ENCODE assay signal across 8 cellular contexts in genomic region chr19:3760871-3761361, GRCh38. TPM values are rescaled to one million over a fixed set of nuclear protein-coding genes. Genes with fewer than 3 reads are reported as not detected.
DNase-seq lines count a peak whose midpoint lies in the region; ATAC-seq and TF ChIP-seq lines count a peak whose summit lies in the region.

No MANE protein-coding gene starts in this region.

- intact Hi-C loops in Caco-2 (cut with micrococcal nuclease; ENCODE audit: unreplicated experiment), result no loop called here

- H3K27me3 ChIP-seq in Caco-2 (replicated peaks; ENCODE audit: control insufficient read depth, insufficient read depth, low read length), result no peaks in the 10 kb centered on the region
- H3K27me3 ChIP-seq in duodenal mucosa (ENCODE audit: control insufficient read depth in 1 of 2, insufficient read depth in 2 of 2, low read length in 2 of 2), result no peaks in the 10 kb centered on the region

- peak overlapping the region; percentile 83 to 97 for H3K9ac ChIP-seq in duodenal mucosa (ENCODE audit: low read depth in 1 of 2, low read length in 2 of 2)

- no peak for ATAC-seq in esophagus mucosa

- peak overlapping the region; percentile 96 for H3K4me3 Mint-ChIP-seq in Caco-2 (ENCODE audit: unreplicated experiment)
- peak overlapping the region; percentile 97 for H3K4me3 Mint-ChIP-seq in neural crest cell

- peaks cover 20% of the 10 kb centered on the region for H3K36me3 Mint-ChIP-seq in Caco-2 (ENCODE audit: insufficient read depth, unreplicated experiment)
- peaks cover 3% of the 10 kb centered on the region for H3K36me3 Mint-ChIP-seq in neural crest cell (ENCODE audit: low read depth)

- POLR2A ChIA-PET in Caco-2 (lab: Charles Lee), result interaction anchor here (2.6 kb wide), 1 partner anchor 208 kb away, joined by 20 read pairs; no protein-coding TSS in a partner anchor

- peaks cover 4% of the 10 kb centered on the region for H3K4me1 ChIP-seq in Caco-2
- H3K4me1 ChIP-seq in duodenal mucosa (ENCODE audit: control insufficient read depth in 1 of 2, insufficient read depth in 2 of 2, low read length in 2 of 2), result peaks cover 17 to 27% of the 10 kb centered on the region in 2 donors

- H3K36me3 ChIP-seq in Caco-2 (ENCODE audit: control insufficient read depth, insufficient read depth, low read length), result peaks cover 5% of the 10 kb centered on the region
- peaks cover 4 to 8% of the 10 kb centered on the region in 2 donors for H3K36me3 ChIP-seq in duodenal mucosa (ENCODE audit: control insufficient read depth in 1 of 2, insufficient read depth in 2 of 2, low read length in 2 of 2)

- CTCF ChIA-PET in Caco-2 (lab: Charles Lee), result interaction anchor here (0.7 kb wide), 1 partner anchor 227 kb away, joined by 3 read pairs; no protein-coding TSS in a partner anchor

- H3K9me3 Mint-ChIP-seq in Caco-2 (ENCODE audit: unreplicated experiment) (no peaks in the 10 kb centered on the region), neural crest cell (no peaks in the 10 kb centered on the region)

- no peaks in the 10 kb centered on the region for H3K27me3 Mint-ChIP-seq in Caco-2 (ENCODE audit: insufficient read depth, unreplicated experiment)
- H3K27me3 Mint-ChIP-seq in neural crest cell (ENCODE audit: low read depth), result peaks cover 2% of the 10 kb centered on the region

- TSS peak; percentile 49 for BruUV-seq in Caco-2 (replicated peaks; lab: Mats Ljungman, UMichigan)

- H3K4me3 ChIP-seq in Caco-2 (ENCODE audit: low read depth, low read length) (peak overlapping the region; percentile 64), duodenal mucosa (ENCODE audit: low read depth in 1 of 2, low read length in 2 of 2) (peak overlapping the region; percentile 94 to 97)

- peak overlapping the region; percentile 97 for H3K27ac Mint-ChIP-seq in Caco-2 (ENCODE audit: unreplicated experiment)
- peak overlapping the region; percentile 92 for H3K27ac Mint-ChIP-seq in neural crest cell (ENCODE audit: unreplicated experiment)

- TF ChIP-seq CTCF in Caco-2 (IDR thresholded peaks at IDR 0.05; ENCODE audit: insufficient read depth in 1 of 2, low read depth in 1 of 2, low read length in 1 of 2, severe bottlenecking in 1 of 2, unreplicated experiment in 1 of 2) (no peak), neural crest cell (conservative IDR thresholded peaks at IDR 0.05) (no peak)

- DNase-seq in Caco-2 (no peak), OCI-M1 (lab: John Stamatoyannopoulos, UW) (peak; percentile 33), neural crest cell (ENCODE audit: low read depth, low spot score) (no peak), NCI-H1436 (lab: John Stamatoyannopoulos, UW) (no peak), foreskin melanocyte (no peak)
- DNase-seq in effector CD8-positive, alpha-beta T cell (lab: John Stamatoyannopoulos, UW), result no peak

- peak overlapping the region; percentile 76 for H3K27ac ChIP-seq in duodenal mucosa (ENCODE audit: low read depth, low read length)

- no peaks in the 10 kb centered on the region for H3K9me3 ChIP-seq in Caco-2
- H3K9me3 ChIP-seq in duodenal mucosa (ENCODE audit: control insufficient read depth in 1 of 2, low read length in 2 of 2), result no peaks in the 10 kb centered on the region

- H3K4me1 Mint-ChIP-seq in Caco-2 (ENCODE audit: low read depth, unreplicated experiment) (peaks cover 8% of the 10 kb centered on the region), neural crest cell (peaks cover 20% of the 10 kb centered on the region)

RNA-seq across cellular contexts. Expression of gene APBA3, which starts 0.6 kb away (rescaled TPM):
- 22.1 and 23.5 TPM in 2 replicates for total RNA-seq in Caco-2 (2022)
- total RNA-seq in neural crest cell, result 22.8 and 24.5 TPM in 2 replicates
- 10.9 TPM for total RNA-seq in esophagus mucosa

RNA-seq across cellular contexts. Expression of gene MRPL54, which starts 1.6 kb away (rescaled TPM):
- 46.4 and 54.5 TPM in 2 replicates for total RNA-seq in Caco-2 (2022)
- total RNA-seq in neural crest cell, result 41.7 and 41.9 TPM in 2 replicates
- total RNA-seq in esophagus mucosa, result 62.3 TPM

RNA-seq across cellular contexts. Expression of gene RAX2, which starts 11.1 kb away (rescaled TPM):
- total RNA-seq in Caco-2 (2022) (not detected in 2 replicates), neural crest cell (not detected in 2 replicates), esophagus mucosa (not detected)

RNA-seq across cellular contexts. Expression of gene MATK, which starts 25.3 kb away (rescaled TPM):
- total RNA-seq in Caco-2 (2022) (0.29 and 0.72 TPM in 2 replicates), neural crest cell (not detected in 2 replicates), esophagus mucosa (0.24 TPM)

RNA-seq across cellular contexts. Expression of gene TJP3, which starts 52.7 kb away (rescaled TPM):
- total RNA-seq in Caco-2 (2022) (79.3 and 83.6 TPM in 2 replicates), neural crest cell (not detected in 2 replicates), esophagus mucosa (40.9 TPM)
